Comparison of ENCODE assay signal across 2 cellular contexts in the genomic region with DNA sequence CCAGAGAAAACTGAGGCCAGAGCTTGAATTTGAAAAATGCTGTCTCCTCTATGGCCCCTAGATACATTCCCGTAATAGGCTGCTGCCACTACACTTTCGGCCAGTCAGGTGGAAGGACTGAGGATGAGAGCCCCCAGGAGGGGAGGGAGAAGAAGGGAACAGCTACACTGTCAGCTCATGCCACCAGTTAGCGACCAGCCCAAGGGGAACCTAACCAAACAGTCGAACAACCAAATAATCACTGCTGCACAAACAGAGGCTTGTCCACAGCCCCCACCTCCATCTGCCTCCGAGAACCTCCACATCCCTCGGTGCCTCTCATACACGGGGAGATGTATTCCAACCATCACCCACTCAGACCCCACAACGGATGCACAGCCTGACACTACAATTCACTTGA.
TF ChIP-seq lines count a peak whose summit lies in the region.

No MANE protein-coding gene starts in this region.

TF ChIP-seq in IMR-90, 13 proteins besides CTCF, POLR2A, EP300 and RAD21 (continued from another document):
- TF ChIP-seq BHLHE40 (IDR thresholded peaks at IDR 0.05; ENCODE audit: low read depth, low read length) (no peak), CHD1 (IDR thresholded peaks at IDR 0.05; ENCODE audit: low read depth, low read length) (no peak), MAZ (IDR thresholded peaks at IDR 0.05; ENCODE audit: borderline replicate concordance, low read depth, low read length) (no peak), FOS (IDR thresholded peaks at IDR 0.05; ENCODE audit: low read depth, low read length) (no peak), CEBPB (IDR thresholded peaks at IDR 0.05; ENCODE audit: low read depth, low read length) (no peak)
- TF ChIP-seq, protein P1, sequence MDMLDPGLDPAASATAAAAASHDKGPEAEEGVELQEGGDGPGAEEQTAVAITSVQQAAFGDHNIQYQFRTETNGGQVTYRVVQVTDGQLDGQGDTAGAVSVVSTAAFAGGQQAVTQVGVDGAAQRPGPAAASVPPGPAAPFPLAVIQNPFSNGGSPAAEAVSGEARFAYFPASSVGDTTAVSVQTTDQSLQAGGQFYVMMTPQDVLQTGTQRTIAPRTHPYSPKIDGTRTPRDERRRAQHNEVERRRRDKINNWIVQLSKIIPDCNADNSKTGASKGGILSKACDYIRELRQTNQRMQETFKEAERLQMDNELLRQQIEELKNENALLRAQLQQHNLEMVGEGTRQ (IDR thresholded peaks at IDR 0.05; ENCODE audit: low read depth, low read length), result no peak

TF ChIP-seq in WTC11, 78 proteins besides CTCF, POLR2A, EP300 and RAD21 (continued from another document):
- TF ChIP-seq NFYB (CRISPR knock-in tag; conservative IDR thresholded peaks at IDR 0.05; ENCODE audit: low read depth), result no peak
- no peak for TF ChIP-seq NR3C1 (CRISPR knock-in tag; conservative IDR thresholded peaks at IDR 0.05; ENCODE audit: low read depth)
- no peak for TF ChIP-seq NR2C2 (CRISPR knock-in tag; IDR thresholded peaks at IDR 0.05)
- TF ChIP-seq, protein P2, sequence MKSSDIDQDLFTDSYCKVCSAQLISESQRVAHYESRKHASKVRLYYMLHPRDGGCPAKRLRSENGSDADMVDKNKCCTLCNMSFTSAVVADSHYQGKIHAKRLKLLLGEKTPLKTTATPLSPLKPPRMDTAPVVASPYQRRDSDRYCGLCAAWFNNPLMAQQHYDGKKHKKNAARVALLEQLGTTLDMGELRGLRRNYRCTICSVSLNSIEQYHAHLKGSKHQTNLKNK (CRISPR knock-in tag; IDR thresholded peaks at IDR 0.05), result no peak
